Comparison of ENCODE assay signal across 35 cellular contexts in genomic region chr18:22475426-22476100, GRCh38. TPM values are rescaled to one million over a fixed set of nuclear protein-coding genes. Genes with fewer than 3 reads are reported as not detected.
"Had no signal": no experiment of that assay in that cellular context is flagged by ENCODE, and none has a peak within 500 bp of the region (broad histone marks: within the 10 kb centered on the region; RNA-seq: fewer than 3 reads in every experiment).

No MANE protein-coding gene starts in this region.

- H3K36me3 ChIP-seq: ascending aorta, cardiac muscle cell, SJCRH30, WERI-Rb-1 had no signal

- H3K9me3 ChIP-seq: ascending aorta, SJCRH30 had no signal

- H3K9ac ChIP-seq: KMS-11 had no signal

- ATAC-seq: activated CD8-positive, alpha-beta T cell treated with anti-CD3 and anti-CD28 coated beads, Interleukin-2, amount 10 ng/mL, durations not matched to agents 7 days and 5 days; Panc1 had no signal

- H3K27ac ChIP-seq: ascending aorta, cardiac muscle cell, KMS-11, SJCRH30, SK-N-MC, WERI-Rb-1 had no signal

- H3K4me3 Mint-ChIP-seq: activated CD4-positive, alpha-beta T cell treated with anti-CD3 and anti-CD28 coated beads, Interleukin-2, amount 10 ng/mL, durations not matched to agents 7 days and 5 days; activated CD8-positive, alpha-beta T cell treated with anti-CD3 and anti-CD28 coated beads, Interleukin-2, amount 10 ng/mL, durations not matched to agents 7 days and 5 days; activated naive CD4-positive, alpha-beta T cell treated with anti-CD3 and anti-CD28 coated beads, Interleukin-2, amount 50 U/mL, for 24 hours; activated naive CD8-positive, alpha-beta T cell treated with anti-CD3 and anti-CD28 coated beads, Interleukin-2, amount 10 ng/mL, durations not matched to agents 7 days and 5 days; activated T-cell treated with anti-CD3 and anti-CD28 coated beads, Interleukin-2, amount 50 U/mL, for 24 hours; central memory CD8-positive, alpha-beta T cell had no signal

- H3K27ac Mint-ChIP-seq: activated CD4-positive, alpha-beta T cell treated with anti-CD3 and anti-CD28 coated beads, Interleukin-2, amount 10 ng/mL, durations not matched to agents 7 days and 5 days; activated CD8-positive, alpha-beta T cell treated with anti-CD3 and anti-CD28 coated beads, Interleukin-2, amount 10 ng/mL, durations not matched to agents 7 days and 5 days; activated naive CD4-positive, alpha-beta T cell treated with anti-CD3 and anti-CD28 coated beads, Interleukin-2, amount 50 U/mL, for 24 hours; activated naive CD8-positive, alpha-beta T cell treated with anti-CD3 and anti-CD28 coated beads, Interleukin-2, amount 10 ng/mL, durations not matched to agents 7 days and 5 days; activated T-cell treated with anti-CD3 and anti-CD28 coated beads, Interleukin-2, amount 50 U/mL, for 24 hours; activated T-helper 2 cell treated with anti-CD3 and anti-CD28 coated beads, Interferon-gamma antibody, Interleukin-2, Interleukin-4, amounts not matched to agents 10 μg/mL and 5 μg/mL and 100 μg/mL, durations not matched to agents 14 hours and 24 hours and 36 hours had no signal

- H3K27me3 ChIP-seq: ascending aorta, cardiac muscle cell, SJCRH30 had no signal

- H3K4me1 ChIP-seq: SJCRH30 had no signal

- H3K4me2 ChIP-seq: KMS-11 had no signal

- H3K36me3 Mint-ChIP-seq: activated naive CD4-positive, alpha-beta T cell treated with anti-CD3 and anti-CD28 coated beads, Interleukin-2, amount 50 U/mL, for 24 hours; activated naive CD8-positive, alpha-beta T cell treated with anti-CD3 and anti-CD28 coated beads, Interleukin-2, amount 10 ng/mL, durations not matched to agents 7 days and 5 days had no signal

- H3K4me3 ChIP-seq: ascending aorta, cardiac muscle cell, SJCRH30, SK-N-MC had no signal

- H3K27me3 Mint-ChIP-seq: activated CD4-positive, alpha-beta T cell treated with anti-CD3 and anti-CD28 coated beads, Interleukin-2, amount 10 ng/mL, durations not matched to agents 7 days and 5 days; activated naive CD8-positive, alpha-beta T cell treated with anti-CD3 and anti-CD28 coated beads, Interleukin-2, amount 10 ng/mL, durations not matched to agents 7 days and 5 days; activated T-cell treated with anti-CD3 and anti-CD28 coated beads, Interleukin-2, amount 50 U/mL, for 24 hours had no signal

- DNase-seq: activated CD4-positive, alpha-beta T cell treated with anti-CD3 and anti-CD28 coated beads for 1 hour; activated CD4-positive, alpha-beta T cell treated with anti-CD3 and anti-CD28 coated beads, Interleukin-2, amount 10 ng/mL, durations not matched to agents 7 days and 5 days; activated CD4-positive, alpha-beta T cell treated with anti-CD3 and anti-CD28 coated beads, Interleukin-2, amount 50 U/mL, for 48 hours; activated CD4-positive, CD25-positive, alpha-beta regulatory T cell; activated CD8-positive, alpha-beta T cell treated with anti-CD3 and anti-CD28 coated beads, Interleukin-2, amount 10 ng/mL, durations not matched to agents 7 days and 5 days; activated gamma-delta T cell; activated naive CD4-positive, alpha-beta T cell treated with Interleukin-2 at 50 U/mL for 16 hours; activated naive CD8-positive, alpha-beta T cell treated with anti-CD3 and anti-CD28 coated beads, Interleukin-2, amount 10 ng/mL, durations not matched to agents 7 days and 5 days; activated T-cell treated with anti-CD3 and anti-CD28 coated beads, Interleukin-2, amount 50 U/mL, for 24 hours; amygdala; NCI-H1092 treated with DMSO at 0.1 percent for 48 hours; NCI-H1436; NCI-H1694; NCI-H2029; NCI-H2107; NCI-H226; NCI-H446 treated with DMSO at 0.1 percent for 48 hours; NCI-H524; NCI-H774; SHP77; SJCRH30; T1000; WERI-Rb-1 had no signal

- H3K9me3 Mint-ChIP-seq: activated CD4-positive, alpha-beta T cell treated with anti-CD3 and anti-CD28 coated beads, Interleukin-2, amount 10 ng/mL, durations not matched to agents 7 days and 5 days; activated naive CD4-positive, alpha-beta T cell treated with anti-CD3 and anti-CD28 coated beads, Interleukin-2, amount 50 U/mL, for 24 hours; activated T-cell treated with anti-CD3 and anti-CD28 coated beads, Interleukin-2, amount 50 U/mL, for 24 hours; activated T-helper 2 cell treated with anti-CD3 and anti-CD28 coated beads, Interferon-gamma antibody, Interleukin-2, Interleukin-4, amounts not matched to agents 10 μg/mL and 5 μg/mL and 100 μg/mL, durations not matched to agents 14 hours and 24 hours and 36 hours; central memory CD8-positive, alpha-beta T cell had no signal

- H3K4me1 Mint-ChIP-seq: activated CD4-positive, alpha-beta T cell treated with anti-CD3 and anti-CD28 coated beads, Interleukin-2, amount 10 ng/mL, durations not matched to agents 7 days and 5 days; activated naive CD4-positive, alpha-beta T cell treated with anti-CD3 and anti-CD28 coated beads, Interleukin-2, amount 50 U/mL, for 24 hours; activated naive CD8-positive, alpha-beta T cell treated with anti-CD3 and anti-CD28 coated beads, Interleukin-2, amount 10 ng/mL, durations not matched to agents 7 days and 5 days; central memory CD8-positive, alpha-beta T cell had no signal

RNA-seq across cellular contexts. Expression of gene CTAGE1, which starts 57.8 kb away (rescaled TPM):
- total RNA-seq: activated CD4-positive, alpha-beta T cell treated with anti-CD3 and anti-CD28 coated beads, Interleukin-2, amount 10 ng/mL, durations not matched to agents 7 days and 5 days; activated CD8-positive, alpha-beta T cell treated with anti-CD3 and anti-CD28 coated beads, Interleukin-2, amount 10 ng/mL, durations not matched to agents 7 days and 5 days; activated naive CD8-positive, alpha-beta T cell treated with anti-CD3 and anti-CD28 coated beads, Interleukin-2, amount 10 ng/mL, durations not matched to agents 7 days and 5 days; activated T-helper 2 cell treated with anti-CD3 and anti-CD28 coated beads, Interferon-gamma antibody, Interleukin-2, Interleukin-4, amounts not matched to agents 10 μg/mL and 5 μg/mL and 100 μg/mL, durations not matched to agents 14 hours and 24 hours and 36 hours; ascending aorta; cardiac muscle cell; LHCN-M2; SJCRH30; T-helper 1 cell treated with Interleukin-12 subunit alpha and Interleukin-12 subunit beta and Interleukin-4 antibody, amounts not matched to agents 30 ng/mL and 1 ng/mL, for 36 hours; T-helper 2 cell treated with Interferon-gamma antibody and Interleukin-4, amounts not matched to agents 100 ng/mL and 5 ng/mL, for 36 hours had no signal
- polyA plus RNA-seq: adipose tissue, cardiac muscle cell had no signal
